8 cellular contexts compared by ENCODE assay signal in genomic region chr7:111012799-111013675, GRCh38.
DNase-seq lines count a peak whose midpoint lies in the region; ATAC-seq lines count a peak whose summit lies in the region.

No MANE protein-coding gene starts in this region.

- ATAC-seq in HG02938 (IDR thresholded peaks at IDR 0.05; ENCODE audit: unreplicated experiment) (peak; percentile 93), left lobe of liver (no peak), sciatic nerve (no peak)

- peak overlapping the region; percentile 70 for H3K4me3 Mint-ChIP-seq in T-helper 1 cell treated with Interleukin-12 subunit alpha and Interleukin-12 subunit beta and Interleukin-4 antibody, amounts not matched to agents 30 μg/mL and 1 μg/mL, for 36 hours

- no peaks in the 10 kb centered on the region for H3K36me3 Mint-ChIP-seq in T-helper 1 cell treated with Interleukin-12 subunit alpha and Interleukin-12 subunit beta and Interleukin-4 antibody, amounts not matched to agents 30 μg/mL and 1 μg/mL, for 36 hours (ENCODE audit: low read depth)

- H3K27me3 Mint-ChIP-seq in T-helper 1 cell treated with Interleukin-12 subunit alpha and Interleukin-12 subunit beta and Interleukin-4 antibody, amounts not matched to agents 30 μg/mL and 1 μg/mL, for 36 hours (ENCODE audit: low read depth): no peaks in the 10 kb centered on the region

- peak overlapping the region; percentile 85 for H3K27ac Mint-ChIP-seq in T-helper 1 cell treated with Interleukin-12 subunit alpha and Interleukin-12 subunit beta and Interleukin-4 antibody, amounts not matched to agents 30 μg/mL and 1 μg/mL, for 36 hours

- H3K4me1 Mint-ChIP-seq in T-helper 1 cell treated with Interleukin-12 subunit alpha and Interleukin-12 subunit beta and Interleukin-4 antibody, amounts not matched to agents 30 μg/mL and 1 μg/mL, for 36 hours (ENCODE audit: low read depth): peaks cover 62% of the 10 kb centered on the region

- DNase-seq in SIG-M5 treated with dmso at 0.1 percent for 504 hours (lab: John Stamatoyannopoulos, UW; ENCODE audit: unreplicated experiment) (peak; percentile 41), SIG-M5 (lab: John Stamatoyannopoulos, UW) (no peak), putamen (ENCODE audit: low spot score) (peak; percentile 3), left lobe of liver (ENCODE audit: low spot score) (no peak), NCI-H146 (lab: John Stamatoyannopoulos, UW) (no peak), sciatic nerve (ENCODE audit: low spot score) (no peak)

- intact Hi-C loops in sciatic nerve (cut with DNase I): no loop called here

- no peaks in the 10 kb centered on the region for H3K9me3 Mint-ChIP-seq in T-helper 1 cell treated with Interleukin-12 subunit alpha and Interleukin-12 subunit beta and Interleukin-4 antibody, amounts not matched to agents 30 μg/mL and 1 μg/mL, for 36 hours

Comparison
In these comparisons a context has a peak if more than half of its experiments do, and no peak if none do; other contexts are left out.
1. DNase-seq: peak in SIG-M5 treated with dmso at 0.1 percent for 504 hours (single experiment) and putamen (single experiment); none in SIG-M5 (single experiment), left lobe of liver (single experiment), NCI-H146 (single experiment) and sciatic nerve (single experiment).